26 cellular contexts compared by ENCODE assay signal in the genomic region with DNA sequence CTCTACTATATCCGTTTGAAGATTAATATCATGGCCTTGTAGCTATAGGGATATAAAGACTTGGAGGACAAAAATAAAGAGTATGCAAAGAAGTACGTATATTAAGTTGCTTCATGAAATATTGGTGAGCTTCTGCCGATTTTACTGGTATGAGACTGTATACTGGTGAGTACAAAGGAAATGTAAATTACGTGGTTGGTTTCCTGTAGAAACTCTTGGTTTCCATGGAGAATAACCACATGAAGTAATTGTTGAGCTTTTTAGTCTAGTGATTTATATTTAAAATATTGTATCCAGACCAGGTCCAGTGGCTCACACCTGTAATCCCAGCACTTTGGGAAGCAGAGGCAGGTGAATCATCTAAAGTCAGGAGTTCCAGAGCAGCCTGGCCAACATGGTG. TPM values are rescaled to one million over a fixed set of nuclear protein-coding genes. Genes with fewer than 3 reads are reported as not detected.
"Had no signal": no experiment of that assay in that cellular context is flagged by ENCODE, and none has a peak within 500 bp of the region (broad histone marks: within the 10 kb centered on the region; RNA-seq: fewer than 3 reads in every experiment).

No MANE protein-coding gene starts in this region.

- DNase-seq: activated CD4-positive, alpha-beta memory T cell treated with anti-CD3 and anti-CD28 coated beads, Interleukin-2, amount 10 ng/mL, durations not matched to agents 7 days and 5 days; activated CD4-positive, alpha-beta T cell treated with anti-CD3 and anti-CD28 coated beads for 48 hours; activated naive CD4-positive, alpha-beta T cell treated with Interleukin-2 at 50 U/mL for 16 hours; activated naive CD8-positive, alpha-beta T cell treated with anti-CD3 and anti-CD28 coated beads, Interleukin-2, amount 10 ng/mL, durations not matched to agents 7 days and 5 days; activated T-cell treated with anti-CD3 and anti-CD28 coated beads, Interleukin-2, amount 50 U/mL, for 1 hour; amygdala; brain microvascular endothelial cell; central memory CD4-positive, alpha-beta T cell; heart right ventricle; left cardiac atrium; mesendoderm; pancreas; right lobe of liver; small intestine; stimulated activated CD4-positive, alpha-beta T cell treated with anti-CD3 and anti-CD28 coated beads, Interleukin-15, amount 100 ng/mL, for 24 hours; stimulated activated CD4-positive, alpha-beta T cell treated with anti-CD3 and anti-CD28 coated beads, Interleukin-4, amount 100 ng/mL, for 1 hour; stimulated activated naive CD8-positive, alpha-beta T cell treated with anti-CD3 and anti-CD28 coated beads, Interleukin-15, amount 100 ng/mL, for 72 hours had no signal

- H3K4me1 ChIP-seq: gastroesophageal sphincter, heart right ventricle, pancreas, right lobe of liver had no signal

- H3K36me3 Mint-ChIP-seq: activated naive CD8-positive, alpha-beta T cell treated with anti-CD3 and anti-CD28 coated beads, Interleukin-2, amount 10 ng/mL, durations not matched to agents 7 days and 5 days; naive thymus-derived CD4-positive, alpha-beta T cell; type B pancreatic cell; WTC11 had no signal

- H3K27me3 ChIP-seq: brain microvascular endothelial cell, gastroesophageal sphincter, heart right ventricle, pancreas, right lobe of liver, suprapubic skin had no signal

- H3K27ac Mint-ChIP-seq: activated CD4-positive, alpha-beta memory T cell treated with anti-CD3 and anti-CD28 coated beads, Interleukin-2, amount 10 ng/mL, durations not matched to agents 7 days and 5 days; activated naive CD8-positive, alpha-beta T cell treated with anti-CD3 and anti-CD28 coated beads, Interleukin-2, amount 10 ng/mL, durations not matched to agents 7 days and 5 days; activated T-helper 2 cell treated with anti-CD3 and anti-CD28 coated beads, Interferon-gamma antibody, Interleukin-2, Interleukin-4, amounts not matched to agents 10 μg/mL and 5 μg/mL and 100 μg/mL, durations not matched to agents 14 hours and 24 hours and 36 hours; T-helper 2 cell treated with Interferon-gamma antibody and Interleukin-4, amounts not matched to agents 5 μg/mL and 100 μg/mL, for 36 hours; type B pancreatic cell; WTC11 had no signal

- H3K27ac ChIP-seq: brain microvascular endothelial cell, coronary artery, gastroesophageal sphincter, heart right ventricle, pancreas, right lobe of liver, suprapubic skin had no signal

- H3K4me1 Mint-ChIP-seq: activated CD4-positive, alpha-beta memory T cell treated with anti-CD3 and anti-CD28 coated beads, Interleukin-2, amount 10 ng/mL, durations not matched to agents 7 days and 5 days; stimulated activated naive CD8-positive, alpha-beta T cell treated with anti-CD3 and anti-CD28 coated beads, Interleukin-15, amount 100 ng/mL, for 72 hours had no signal

- H3K4me3 Mint-ChIP-seq: activated CD4-positive, alpha-beta memory T cell treated with anti-CD3 and anti-CD28 coated beads, Interleukin-2, amount 10 ng/mL, durations not matched to agents 7 days and 5 days; activated naive CD8-positive, alpha-beta T cell treated with anti-CD3 and anti-CD28 coated beads, Interleukin-2, amount 10 ng/mL, durations not matched to agents 7 days and 5 days; stimulated activated naive CD8-positive, alpha-beta T cell treated with anti-CD3 and anti-CD28 coated beads, Interleukin-15, amount 100 ng/mL, for 72 hours; T-helper 2 cell treated with Interferon-gamma antibody and Interleukin-4, amounts not matched to agents 5 μg/mL and 100 μg/mL, for 36 hours; type B pancreatic cell; WTC11 had no signal

- H3K9me3 ChIP-seq: gastroesophageal sphincter, heart right ventricle, pancreas, right lobe of liver, suprapubic skin had no signal

- H3K9me3 Mint-ChIP-seq: activated CD4-positive, alpha-beta memory T cell treated with anti-CD3 and anti-CD28 coated beads, Interleukin-2, amount 10 ng/mL, durations not matched to agents 7 days and 5 days; activated naive CD8-positive, alpha-beta T cell treated with anti-CD3 and anti-CD28 coated beads, Interleukin-2, amount 10 ng/mL, durations not matched to agents 7 days and 5 days; activated T-helper 2 cell treated with anti-CD3 and anti-CD28 coated beads, Interferon-gamma antibody, Interleukin-2, Interleukin-4, amounts not matched to agents 10 μg/mL and 5 μg/mL and 100 μg/mL, durations not matched to agents 14 hours and 24 hours and 36 hours; stimulated activated naive CD8-positive, alpha-beta T cell treated with anti-CD3 and anti-CD28 coated beads, Interleukin-15, amount 100 ng/mL, for 72 hours; T-helper 2 cell treated with Interferon-gamma antibody and Interleukin-4, amounts not matched to agents 5 μg/mL and 100 μg/mL, for 36 hours; type B pancreatic cell; WTC11 had no signal

- H3K4me3 ChIP-seq: coronary artery, gastroesophageal sphincter, heart right ventricle, pancreas, right lobe of liver, suprapubic skin had no signal

- H3K27me3 Mint-ChIP-seq: activated CD4-positive, alpha-beta memory T cell treated with anti-CD3 and anti-CD28 coated beads, Interleukin-2, amount 10 ng/mL, durations not matched to agents 7 days and 5 days; activated naive CD8-positive, alpha-beta T cell treated with anti-CD3 and anti-CD28 coated beads, Interleukin-2, amount 10 ng/mL, durations not matched to agents 7 days and 5 days; type B pancreatic cell had no signal

- ATAC-seq: esophagus mucosa; gastroesophageal sphincter; heart right ventricle; left cardiac atrium; naive thymus-derived CD4-positive, alpha-beta T cell; pancreas; right lobe of liver; stimulated activated naive CD8-positive, alpha-beta T cell treated with anti-CD3 and anti-CD28 coated beads, Interleukin-15, amount 100 ng/mL, for 72 hours; WTC11 had no signal

- H3K36me3 ChIP-seq: brain microvascular endothelial cell, gastroesophageal sphincter, heart right ventricle, pancreas, right lobe of liver, suprapubic skin had no signal

RNA-seq across cellular contexts. Expression of a gene that starts 32.2 kb away (rescaled TPM):
- total RNA-seq: activated CD4-positive, alpha-beta memory T cell treated with anti-CD3 and anti-CD28 coated beads, Interleukin-2, amount 10 ng/mL, durations not matched to agents 7 days and 5 days; activated T-helper 2 cell treated with anti-CD3 and anti-CD28 coated beads, Interferon-gamma antibody, Interleukin-2, Interleukin-4, amounts not matched to agents 10 μg/mL and 5 μg/mL and 100 μg/mL, durations not matched to agents 14 hours and 24 hours and 36 hours had no signal
